ENCODE assay signal across 9 cellular contexts in the genomic region with DNA sequence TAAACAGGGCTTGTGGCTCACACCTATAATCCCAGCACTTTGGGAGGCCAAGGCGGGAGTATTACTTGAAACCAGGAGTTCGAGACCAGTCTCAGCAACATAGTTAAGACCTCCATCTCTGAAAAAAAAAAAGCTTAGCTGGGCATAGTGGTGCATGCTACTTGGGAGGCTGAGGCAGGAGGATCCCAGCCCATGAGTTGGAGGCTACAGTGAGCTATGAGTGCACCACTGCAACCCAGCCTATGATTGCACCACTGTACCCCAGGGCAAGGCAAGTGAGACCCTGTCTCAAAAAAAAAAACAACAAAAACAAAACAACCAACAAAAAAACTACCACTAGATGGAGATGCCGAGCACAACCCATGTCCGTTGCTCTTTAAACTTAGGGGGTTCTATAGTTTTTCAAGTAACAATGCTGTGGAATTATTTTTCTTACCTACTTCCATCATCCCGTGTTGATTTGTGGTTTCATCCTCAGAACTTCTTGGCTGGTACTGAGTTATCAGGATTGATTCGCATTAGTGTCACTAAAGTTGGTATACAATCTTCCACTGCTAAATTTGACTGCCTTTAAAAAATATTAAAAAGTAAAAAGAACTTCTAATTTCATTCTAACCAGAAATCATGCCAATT. TPM values are rescaled to one million over a fixed set of nuclear protein-coding genes. Genes with fewer than 3 reads are reported as not detected.
DNase-seq lines count a peak whose midpoint lies in the region; ATAC-seq, FAIRE-seq and TF ChIP-seq lines count a peak whose summit lies in the region.
"Had no signal": no experiment of that assay in that cellular context is flagged by ENCODE, and none has a peak within 500 bp of the region (broad histone marks: within the 10 kb centered on the region; RNA-seq: fewer than 3 reads in every experiment).

No MANE protein-coding gene starts in this region.

- DNase-seq in A549 (ENCODE audit: low read depth in 1 of 2, low spot score in 1 of 2) (peak; percentile 40 to 41), DMS53 treated with DMSO at 0.1 percent for 48 hours (lab: John Stamatoyannopoulos, UW; ENCODE audit: unreplicated experiment) (peak; percentile 33), NCI-H1105 treated with DMSO at 0.1 percent for 48 hours (lab: John Stamatoyannopoulos, UW) (peak; percentile 45), K562 (ENCODE audit: extremely low read depth in 1 of 4, low spot score in 3 of 4) (peak; percentile 69 to 76 (median 70)), midbrain (lab: John Stamatoyannopoulos, UW) (peak; percentile 16), amniotic stem cell (lab: John Stamatoyannopoulos, UW) (no peak)

- ATAC-seq in A549 (peak in 1 of 2 experiments; percentile 73; a peak in 3 of 6 replicates), K562 (peak; percentile 52), GM19035 (IDR thresholded peaks at IDR 0.05; ENCODE audit: unreplicated experiment) (no peak), GM21447 (IDR thresholded peaks at IDR 0.05; ENCODE audit: unreplicated experiment) (no peak)

- BruUV-seq in K562 (replicated peaks; lab: Mats Ljungman, UMichigan) = no TSS peak

- in situ Hi-C loops in K562 (cut with MboI) = no loop called here

- no peak overlapping the region for H3K27ac ChIP-seq in A549
- no peak overlapping the region for H3K27ac ChIP-seq in K562 (ENCODE audit: extremely low read depth, low read depth, low read length)

- peak overlapping the region; percentile 87 for H2AFZ ChIP-seq in K562 (ENCODE audit: low read depth, low read length)

- TF ChIP-seq RAD21 in A549 (conservative IDR thresholded peaks at IDR 0.05 in 1 of 2, IDR thresholded peaks at IDR 0.05 in 1 of 2) = peak; percentile 49 to 50
- peak; percentile 55 to 66 for TF ChIP-seq RAD21 in K562 (CRISPR knock-in tag; conservative IDR thresholded peaks at IDR 0.05 in 1 of 2, IDR thresholded peaks at IDR 0.05 in 1 of 2)

- TF ChIP-seq EP300 in A549 (IDR thresholded peaks at IDR 0.05) (no peak), K562 (IDR thresholded peaks at IDR 0.05; ENCODE audit: low read length) (no peak)

- intact Hi-C loops in K562 (cut with micrococcal nuclease) = loop anchor here (1.0 to 10.0 kb wide), 5 partner anchors 22 to 398 kb away; a partner anchor contains a TSS

- no peak for TF ChIP-seq POLR2A in A549 (IDR thresholded peaks at IDR 0.05; ENCODE audit: low read length)
- no peak for TF ChIP-seq POLR2A in K562 (conservative IDR thresholded peaks at IDR 0.05)

- no peaks in the 10 kb centered on the region for H4K20me1 ChIP-seq in K562 (replicated peaks; ENCODE audit: control insufficient read depth, insufficient read depth, low read length)

- H3K9me1 ChIP-seq in K562 (ENCODE audit: control insufficient read depth, insufficient read depth, low read length) = peaks cover 5% of the 10 kb centered on the region

- no peak overlapping the region for H3K4me2 ChIP-seq in A549
- H3K4me2 ChIP-seq in K562 (ENCODE audit: insufficient read depth, low read length) = no peak overlapping the region

- H3K4me1 ChIP-seq in A549 (peaks cover 3% of the 10 kb centered on the region; the same call in 1 of the 3 replicates), K562 (replicated peaks in 1 of 2; ENCODE audit: control insufficient read depth in 2 of 2, insufficient read depth in 2 of 2, low read length in 2 of 2) (peaks cover 30 to 34% of the 10 kb centered on the region in 2 experiments; a peak in 4 of 5 replicates)

- H3K9ac ChIP-seq in K562 (ENCODE audit: insufficient read depth in 1 of 2, low read depth in 2 of 2, low read length in 2 of 2) = no peak overlapping the region

- 13% methylated on average over 6 of the region's 6 CpGs for WGBS in A549 (ENCODE audit: missing lambda C conversion rate)
- 6% methylated on average over 6 of the region's 6 CpGs for WGBS in K562 (ENCODE audit: insufficient coverage, low coverage, missing lambda C conversion rate)

- FAIRE-seq in A549 (lab: Jason Lieb, UNC) (no peak), K562 (lab: Jason Lieb, UNC) (peak; percentile 67)

- no peaks in the 10 kb centered on the region; a peak in 1 of 5 replicates for H3K27me3 ChIP-seq in K562 (ENCODE audit: control insufficient read depth in 2 of 2, insufficient read depth in 2 of 2, low read length in 2 of 2)

- H3K36me3 ChIP-seq in K562 (ENCODE audit: control insufficient read depth, insufficient read depth, low read length) = no peaks in the 10 kb centered on the region

- no peaks in the 10 kb centered on the region for H3K9me3 ChIP-seq in A549
- no peaks in the 10 kb centered on the region for H3K9me3 ChIP-seq in K562 (replicated peaks; ENCODE audit: control insufficient read depth, insufficient read depth, low read depth, low read length)

- H3K79me2 ChIP-seq in K562 (ENCODE audit: control insufficient read depth, insufficient read depth, low read length) = no peaks in the 10 kb centered on the region

- TF ChIP-seq CTCF in A549 (IDR thresholded peaks at IDR 0.05) (peak; percentile 78), K562 (IDR thresholded peaks at IDR 0.05 in 2 of 3, conservative IDR thresholded peaks at IDR 0.05 in 1 of 3; ENCODE audit: insufficient read depth in 2 of 3, low read depth in 1 of 3, low read length in 3 of 3) (peak; percentile 79 to 89 (median 89))

- POLR2A ChIA-PET in A549 (lab: Yijun Ruan, JAX) = no interaction called here
- POLR2A ChIA-PET in K562 (lab: Yijun Ruan, JAX) = interaction anchor here (1.3 to 2.8 kb wide), 4 partner anchors 10 to 18 kb away, joined by 3 to 12 read pairs (median 6); no protein-coding TSS in a partner anchor

- H3K4me3 ChIP-seq in A549 (no peak overlapping the region), K562 (no peak overlapping the region)

- CTCF ChIA-PET in A549 (lab: Yijun Ruan, JAX) (interaction anchor here (0.7 to 3.7 kb wide), 12 partner anchors 11 to 328 kb away, joined by 3 to 44 read pairs (median 6); a partner anchor contains a TSS), K562 (lab: Yijun Ruan, JAX; ENCODE audit: low intra/inter-chr PET ratio) (interaction anchor here (0.6 to 1.6 kb wide), 2 partner anchors 22 to 64 kb away, joined by 3 to 16 read pairs; no protein-coding TSS in a partner anchor)

RNA-seq across cellular contexts. Expression of a gene that starts 12.2 kb away (rescaled TPM):
- 48.1 and 58.0 TPM in 2 replicates for polyA plus RNA-seq in A549 (2011; rRNA removed)
- 78.8 and 110 TPM in 2 replicates for polyA plus RNA-seq in A549 (2012; cell fraction: cytosol; rRNA removed)
- 120 and 144 TPM in 2 replicates for polyA plus RNA-seq in A549 (2012; cell fraction: nucleus; rRNA removed)
- 86.2 to 101 TPM (median 101 TPM) in 3 replicates for polyA plus RNA-seq in A549 (2017; fragmentation: RNase III; extraction: RNeasy Plus Mini Kit Qiagen cat#74134 plus additional on column Dnase treatment)
- polyA minus RNA-seq in A549 (2011; rRNA and poly(A)+ RNA removed) = 43.9 and 44.5 TPM in 2 replicates
- total RNA-seq in K562 (2011; cell fraction: chromatin; rRNA removed; ENCODE audit: low replicate concordance) = 109 and 296 TPM in 2 replicates
- 251 and 260 TPM in 2 replicates for total RNA-seq in K562 (2011; cell fraction: nucleolus; rRNA removed)
- total RNA-seq in K562 (2011; cell fraction: nucleoplasm; rRNA removed) = 183 and 184 TPM in 2 replicates
- 212 and 268 TPM in 2 replicates for total RNA-seq in K562 (2014; rRNA removed)
- 46.9 and 56.8 TPM in 2 replicates for total RNA-seq in K562 (2014; rRNA removed; fragmentation: Illumina TruSeq; extraction: Trizol)
- 94.0 and 99.6 TPM in 2 replicates for total RNA-seq in K562 (2015; rRNA removed; fragmentation: Illumina TruSeq; extraction: Trizol)
- 277 and 283 TPM in 2 replicates for total RNA-seq in K562 (2021)
- polyA plus RNA-seq in K562 (2011; rRNA removed) = 130 and 189 TPM in 2 replicates
- 210 and 322 TPM in 2 replicates for polyA plus RNA-seq in K562 (2011; cell fraction: cytosol; rRNA removed)
- polyA plus RNA-seq in K562 (2011; cell fraction: nucleus; rRNA removed) = 461 and 543 TPM in 2 replicates
- polyA plus RNA-seq in K562 (2012) = 186 and 202 TPM in 2 replicates
- polyA plus RNA-seq in K562 (2014; fragmentation: Illumina TruSeq; extraction: Trizol) = 94.3 and 120 TPM in 2 replicates
- polyA plus RNA-seq in K562 (2014; fragmentation: Nextera tagmentation; extraction: Ambion mirVana) = 10 to 100 TPM in 1 of 2 experiments, 1 to 10 TPM in 1; 8.1 to 11.0 TPM
- polyA plus RNA-seq in K562 (2014; rRNA removed) = 209 and 237 TPM in 2 replicates
- 65.6 and 71.9 TPM in 2 replicates for polyA minus RNA-seq in K562 (2011; rRNA and poly(A)+ RNA removed)
- 96.6 and 122 TPM in 2 replicates for polyA minus RNA-seq in K562 (2011; cell fraction: cytosol; rRNA and poly(A)+ RNA removed)
- 81.0 and 130 TPM in 2 replicates for polyA minus RNA-seq in K562 (2011; cell fraction: nucleus; rRNA and poly(A)+ RNA removed)

RNA-seq across cellular contexts. Expression of a gene that starts 15.0 kb away (rescaled TPM):
- not detected in 2 replicates for polyA plus RNA-seq in A549 (2011; rRNA removed)
- not detected in 2 replicates for polyA plus RNA-seq in A549 (2012; cell fraction: cytosol; rRNA removed)
- not detected in 2 replicates for polyA plus RNA-seq in A549 (2012; cell fraction: nucleus; rRNA removed)
- 0.11 TPM in 1 of 3 replicates, not detected in the others for polyA plus RNA-seq in A549 (2017; fragmentation: RNase III; extraction: RNeasy Plus Mini Kit Qiagen cat#74134 plus additional on column Dnase treatment)
- polyA minus RNA-seq in A549 (2011; rRNA and poly(A)+ RNA removed) = not detected in 2 replicates
- not detected in 2 replicates for total RNA-seq in K562 (2011; cell fraction: chromatin; rRNA removed; ENCODE audit: low replicate concordance)
- total RNA-seq in K562 (2011; cell fraction: nucleolus; rRNA removed) = not detected in 2 replicates
- not detected in 2 replicates for total RNA-seq in K562 (2011; cell fraction: nucleoplasm; rRNA removed)
- not detected in 2 replicates for total RNA-seq in K562 (2014; rRNA removed)
- total RNA-seq in K562 (2014; rRNA removed; fragmentation: Illumina TruSeq; extraction: Trizol) = not detected in 2 replicates
- total RNA-seq in K562 (2015; rRNA removed; fragmentation: Illumina TruSeq; extraction: Trizol) = not detected in 2 replicates
- total RNA-seq in K562 (2021) = 1.7 and 1.8 TPM in 2 replicates
- polyA plus RNA-seq in K562 (2011; rRNA removed) = 0.11 TPM in 1 of 2 replicates, not detected in the other
- 0.51 and 0.55 TPM in 2 replicates for polyA plus RNA-seq in K562 (2011; cell fraction: cytosol; rRNA removed)
- polyA plus RNA-seq in K562 (2011; cell fraction: nucleus; rRNA removed) = 0.13 and 0.26 TPM in 2 replicates
- polyA plus RNA-seq in K562 (2012) = 0.21 and 0.33 TPM in 2 replicates
- not detected in 2 replicates for polyA plus RNA-seq in K562 (2014; fragmentation: Illumina TruSeq; extraction: Trizol)
- not detected for polyA plus RNA-seq in K562 (2014; fragmentation: Nextera tagmentation; extraction: Ambion mirVana)
- polyA plus RNA-seq in K562 (2014; rRNA removed) = 0.23 TPM in 1 of 2 replicates, not detected in the other
- polyA minus RNA-seq in K562 (2011; rRNA and poly(A)+ RNA removed) = not detected in 2 replicates
- polyA minus RNA-seq in K562 (2011; cell fraction: cytosol; rRNA and poly(A)+ RNA removed) = not detected in 2 replicates
- polyA minus RNA-seq in K562 (2011; cell fraction: nucleus; rRNA and poly(A)+ RNA removed) = not detected in 2 replicates
- total RNA-seq: HT1080 had no signal

RNA-seq across cellular contexts. Expression of a gene that starts 22.7 kb away (rescaled TPM):
- polyA plus RNA-seq in A549 (2011; rRNA removed) (1.5 and 1.7 TPM in 2 replicates), A549 (2017; fragmentation: RNase III; extraction: RNeasy Plus Mini Kit Qiagen cat#74134 plus additional on column Dnase treatment) (4.5 to 5.4 TPM (median 5.4 TPM) in 3 replicates), K562 (2011; rRNA removed) (4.9 and 8.3 TPM in 2 replicates), K562 (2014; fragmentation: Illumina TruSeq; extraction: Trizol) (1.5 and 3.5 TPM in 2 replicates), K562 (2014; fragmentation: Nextera tagmentation; extraction: Ambion mirVana) (under 1 TPM; 0.04 to 0.20 TPM), K562 (2014; rRNA removed) (13.1 and 13.2 TPM in 2 replicates)
- polyA plus RNA-seq in A549 (2012; cell fraction: cytosol; rRNA removed) = 3.7 and 5.1 TPM in 2 replicates
- polyA plus RNA-seq in A549 (2012; cell fraction: nucleus; rRNA removed) = 4.8 and 9.0 TPM in 2 replicates
- polyA minus RNA-seq in A549 (2011; rRNA and poly(A)+ RNA removed) = 0.83 and 1.2 TPM in 2 replicates
- 3.1 and 10.5 TPM in 2 replicates for total RNA-seq in K562 (2011; cell fraction: chromatin; rRNA removed; ENCODE audit: low replicate concordance)
- total RNA-seq in K562 (2011; cell fraction: nucleolus; rRNA removed) = 12.0 and 14.7 TPM in 2 replicates
- 5.9 TPM in 2 replicates for total RNA-seq in K562 (2011; cell fraction: nucleoplasm; rRNA removed)
- total RNA-seq in K562 (2014; rRNA removed) (18.6 and 21.8 TPM in 2 replicates), K562 (2014; rRNA removed; fragmentation: Illumina TruSeq; extraction: Trizol) (1.1 and 1.8 TPM in 2 replicates), K562 (2015; rRNA removed; fragmentation: Illumina TruSeq; extraction: Trizol) (5.5 and 5.7 TPM in 2 replicates), K562 (2021) (18.7 and 19.2 TPM in 2 replicates)
- polyA plus RNA-seq in K562 (2011; cell fraction: cytosol; rRNA removed) = 7.9 and 29.5 TPM in 2 replicates
- polyA plus RNA-seq in K562 (2011; cell fraction: nucleus; rRNA removed) = 9.1 and 15.1 TPM in 2 replicates
- 11.8 and 13.9 TPM in 2 replicates for polyA plus RNA-seq in K562 (2012)
- polyA minus RNA-seq in K562 (2011; rRNA and poly(A)+ RNA removed) = 1.3 and 1.6 TPM in 2 replicates
- polyA minus RNA-seq in K562 (2011; cell fraction: cytosol; rRNA and poly(A)+ RNA removed) = 7.2 and 17.1 TPM in 2 replicates
- 4.3 and 5.3 TPM in 2 replicates for polyA minus RNA-seq in K562 (2011; cell fraction: nucleus; rRNA and poly(A)+ RNA removed)

RNA-seq across cellular contexts. Expression of a gene that starts 33.0 kb away (rescaled TPM):
- polyA plus RNA-seq in A549 (2011; rRNA removed) (0.40 and 0.43 TPM in 2 replicates), A549 (2017; fragmentation: RNase III; extraction: RNeasy Plus Mini Kit Qiagen cat#74134 plus additional on column Dnase treatment) (0.43 to 0.58 TPM (median 0.54 TPM) in 3 replicates), K562 (2011; rRNA removed) (28.1 and 35.4 TPM in 2 replicates), K562 (2014; fragmentation: Illumina TruSeq; extraction: Trizol) (12.2 and 13.4 TPM in 2 replicates), K562 (2014; fragmentation: Nextera tagmentation; extraction: Ambion mirVana) (10 to 100 TPM in 1 of 2 experiments, 1 to 10 TPM in 1; 9.0 to 13.3 TPM), K562 (2014; rRNA removed) (14.9 and 16.9 TPM in 2 replicates)
- polyA plus RNA-seq in A549 (2012; cell fraction: cytosol; rRNA removed) = 0.09 TPM in 1 of 2 replicates, not detected in the other
- 0.01 and 0.04 TPM in 2 replicates for polyA plus RNA-seq in A549 (2012; cell fraction: nucleus; rRNA removed)
- polyA minus RNA-seq in A549 (2011; rRNA and poly(A)+ RNA removed) = 0.34 and 0.87 TPM in 2 replicates
- 118 and 124 TPM in 2 replicates for total RNA-seq in K562 (2011; cell fraction: chromatin; rRNA removed; ENCODE audit: low replicate concordance)
- 77.7 and 87.2 TPM in 2 replicates for total RNA-seq in K562 (2011; cell fraction: nucleolus; rRNA removed)
- 81.8 and 110 TPM in 2 replicates for total RNA-seq in K562 (2011; cell fraction: nucleoplasm; rRNA removed)
- total RNA-seq in K562 (2014; rRNA removed) (12.1 and 12.9 TPM in 2 replicates), K562 (2014; rRNA removed; fragmentation: Illumina TruSeq; extraction: Trizol) (14.2 and 16.9 TPM in 2 replicates), K562 (2015; rRNA removed; fragmentation: Illumina TruSeq; extraction: Trizol) (14.8 and 16.8 TPM in 2 replicates), K562 (2021) (10.0 and 10.8 TPM in 2 replicates)
- 13.0 and 26.1 TPM in 2 replicates for polyA plus RNA-seq in K562 (2011; cell fraction: cytosol; rRNA removed)
- polyA plus RNA-seq in K562 (2011; cell fraction: nucleus; rRNA removed) = 30.3 and 45.3 TPM in 2 replicates
- polyA plus RNA-seq in K562 (2012) = 13.2 and 18.9 TPM in 2 replicates
- polyA minus RNA-seq in K562 (2011; rRNA and poly(A)+ RNA removed) = 61.6 and 72.6 TPM in 2 replicates
- polyA minus RNA-seq in K562 (2011; cell fraction: cytosol; rRNA and poly(A)+ RNA removed) = 16.9 and 22.1 TPM in 2 replicates
- polyA minus RNA-seq in K562 (2011; cell fraction: nucleus; rRNA and poly(A)+ RNA removed) = 75.1 and 126 TPM in 2 replicates
- total RNA-seq: HT1080 had no signal

RNA-seq across cellular contexts. Expression of a gene that starts 33.2 kb away (rescaled TPM):
- polyA plus RNA-seq in A549 (2011; rRNA removed) = 0.22 and 0.46 TPM in 2 replicates
- polyA plus RNA-seq in A549 (2012; cell fraction: cytosol; rRNA removed) = 0.19 and 0.21 TPM in 2 replicates
- polyA plus RNA-seq in A549 (2012; cell fraction: nucleus; rRNA removed) = 0.17 and 0.27 TPM in 2 replicates
- polyA plus RNA-seq in A549 (2017; fragmentation: RNase III; extraction: RNeasy Plus Mini Kit Qiagen cat#74134 plus additional on column Dnase treatment) = 0.10 to 0.47 TPM (median 0.19 TPM) in 3 replicates
- 0.24 and 0.29 TPM in 2 replicates for polyA minus RNA-seq in A549 (2011; rRNA and poly(A)+ RNA removed)
- 114 and 182 TPM in 2 replicates for total RNA-seq in K562 (2011; cell fraction: chromatin; rRNA removed; ENCODE audit: low replicate concordance)
- total RNA-seq in K562 (2011; cell fraction: nucleolus; rRNA removed) = 129 and 134 TPM in 2 replicates
- 113 and 123 TPM in 2 replicates for total RNA-seq in K562 (2011; cell fraction: nucleoplasm; rRNA removed)
- 55.2 and 67.6 TPM in 2 replicates for total RNA-seq in K562 (2014; rRNA removed)
- 16.8 and 18.7 TPM in 2 replicates for total RNA-seq in K562 (2014; rRNA removed; fragmentation: Illumina TruSeq; extraction: Trizol)
- 35.2 and 37.8 TPM in 2 replicates for total RNA-seq in K562 (2015; rRNA removed; fragmentation: Illumina TruSeq; extraction: Trizol)
- total RNA-seq in K562 (2021) = 49.5 and 50.6 TPM in 2 replicates
- 54.3 and 76.9 TPM in 2 replicates for polyA plus RNA-seq in K562 (2011; rRNA removed)
- polyA plus RNA-seq in K562 (2011; cell fraction: cytosol; rRNA removed) = 138 and 194 TPM in 2 replicates
- polyA plus RNA-seq in K562 (2011; cell fraction: nucleus; rRNA removed) = 125 and 205 TPM in 2 replicates
- polyA plus RNA-seq in K562 (2012) = 81.4 and 86.4 TPM in 2 replicates
- 18.4 and 35.6 TPM in 2 replicates for polyA plus RNA-seq in K562 (2014; fragmentation: Illumina TruSeq; extraction: Trizol)
- 1 to 10 TPM; 1.3 to 1.7 TPM for polyA plus RNA-seq in K562 (2014; fragmentation: Nextera tagmentation; extraction: Ambion mirVana)
- polyA plus RNA-seq in K562 (2014; rRNA removed) = 42.0 and 46.5 TPM in 2 replicates
- 44.8 and 55.6 TPM in 2 replicates for polyA minus RNA-seq in K562 (2011; rRNA and poly(A)+ RNA removed)
- polyA minus RNA-seq in K562 (2011; cell fraction: cytosol; rRNA and poly(A)+ RNA removed) = 94.8 and 130 TPM in 2 replicates
- 89.0 and 106 TPM in 2 replicates for polyA minus RNA-seq in K562 (2011; cell fraction: nucleus; rRNA and poly(A)+ RNA removed)
- total RNA-seq: HT1080 had no signal
